In genomic region chr7:127251458-127252379, GRCh38 we compare ENCODE assay signal across 8 cellular contexts. TPM values are rescaled to one million over a fixed set of nuclear protein-coding genes. Genes with fewer than 3 reads are reported as not detected.
DNase-seq lines count a peak whose midpoint lies in the region; ATAC-seq and TF ChIP-seq lines count a peak whose summit lies in the region.

No MANE protein-coding gene starts in this region.

- H3K27ac Mint-ChIP-seq in T-cell: no peak overlapping the region
- no peak overlapping the region for H3K27ac Mint-ChIP-seq in endothelial cell (ENCODE audit: unreplicated experiment)

- H3K27me3 Mint-ChIP-seq in T-cell (peaks cover 68 to 77% of the 10 kb centered on the region in 2 donors), endothelial cell (ENCODE audit: unreplicated experiment) (peaks cover 9% of the 10 kb centered on the region)

- TF ChIP-seq EP300 in neural cell (conservative IDR thresholded peaks at IDR 0.05; ENCODE audit: poor library complexity, severe bottlenecking): no peak

- TF ChIP-seq CTCF in endothelial cell (IDR thresholded peaks at IDR 0.05; ENCODE audit: unreplicated experiment): no peak
- no peak for TF ChIP-seq CTCF in neural cell (IDR thresholded peaks at IDR 0.05; ENCODE audit: poor library complexity, severe bottlenecking)

- H3K36me3 ChIP-seq in neural cell (ENCODE audit: insufficient read depth, low read length): no peaks in the 10 kb centered on the region

- no peak overlapping the region for H3K27ac ChIP-seq in neural cell (ENCODE audit: low read length)

- peak overlapping the region; percentile 100 for H3K4me2 ChIP-seq in neural cell (ENCODE audit: low read length)

- no peak for TF ChIP-seq RAD21 in neural cell (conservative IDR thresholded peaks at IDR 0.05)

- H3F3A ChIP-seq in neural cell (ENCODE audit: insufficient read depth, low read length, poor library complexity, severe bottlenecking): no peaks in the 10 kb centered on the region

- H3K9me2 ChIP-seq in neural cell (ENCODE audit: insufficient read depth, low read length): no peaks in the 10 kb centered on the region

- POLR2A ChIA-PET in T-cell (lab: Charles Lee): no interaction called here

- H3K4me3 ChIP-seq in neural cell (ENCODE audit: low read length): peak overlapping the region; percentile 89

- ATAC-seq in T-cell (replicated peaks in 1 of 4) (peak in 1 of 4 experiments; percentile 14), GM21576 (IDR thresholded peaks at IDR 0.05; ENCODE audit: unreplicated experiment) (no peak)

- DNase-seq in activated effector memory CD4-positive, alpha-beta T cell treated with anti-CD3 and anti-CD28 coated beads, Interleukin-2, amount 50 U/mL, for 16 hours: peak; percentile 64
- DNase-seq in activated effector memory CD4-positive, alpha-beta T cell treated with Interleukin-2 at 50 U/mL for 16 hours: no peak
- DNase-seq in T-cell (peak in 4 of 34 experiments; percentile 2 to 6 (median 4)), endothelial cell (ENCODE audit: low spot score) (peak; percentile 19), kidney glomerular epithelial cell (lab: John Stamatoyannopoulos, UW) (no peak), mucosa of gallbladder (ENCODE audit: low spot score) (no peak)

- H2AFZ ChIP-seq in neural cell (ENCODE audit: low read depth, low read length): peak overlapping the region; percentile 22

- H3K9me3 Mint-ChIP-seq in T-cell (no peaks in the 10 kb centered on the region), endothelial cell (ENCODE audit: unreplicated experiment) (no peaks in the 10 kb centered on the region)

- CTCF ChIA-PET in T-cell (lab: Charles Lee): interaction anchor here in 1 of 2 donors (0.6 kb wide), 1 partner anchor 19 kb away, joined by 3 read pairs; no protein-coding TSS in a partner anchor

- H3K4me3 Mint-ChIP-seq in T-cell: peak overlapping the region; percentile 67 to 85 (median 78)
- H3K4me3 Mint-ChIP-seq in endothelial cell (ENCODE audit: unreplicated experiment): peak overlapping the region; percentile 85

- H3K9me3 ChIP-seq in neural cell (ENCODE audit: low read length): no peaks in the 10 kb centered on the region

- H3K9ac ChIP-seq in neural cell (ENCODE audit: low read length): peak overlapping the region; percentile 51

- H4K20me1 ChIP-seq in neural cell (ENCODE audit: insufficient read depth): no peaks in the 10 kb centered on the region

- H3K36me3 Mint-ChIP-seq in T-cell (no peaks in the 10 kb centered on the region), endothelial cell (ENCODE audit: low read depth, unreplicated experiment) (no peaks in the 10 kb centered on the region)

- H3K4me1 Mint-ChIP-seq in T-cell (peaks cover 23 to 26% (median 25%) of the 10 kb centered on the region in 3 donors), endothelial cell (ENCODE audit: unreplicated experiment) (peaks cover 7% of the 10 kb centered on the region)

- H3K79me2 ChIP-seq in neural cell (replicated peaks; ENCODE audit: insufficient read depth, low read length): no peaks in the 10 kb centered on the region

- H3K27me3 ChIP-seq in neural cell (ENCODE audit: insufficient read depth, low read depth, low read length): peaks cover 42% of the 10 kb centered on the region

TF ChIP-seq in neural cell, 6 proteins besides CTCF, POLR2A, EP300 and RAD21:
- TF ChIP-seq EZH2 (IDR thresholded peaks at IDR 0.05; ENCODE audit: borderline replicate concordance, insufficient read depth, low read length, poor library complexity, severe bottlenecking) (peak; percentile 34), TAF1 (IDR thresholded peaks at IDR 0.05; ENCODE audit: low read depth) (no peak), POLR2AphosphoS5 (IDR thresholded peaks at IDR 0.05) (no peak)

RNA-seq across cellular contexts. Expression of gene GRM8, which starts 1.0 kb away (rescaled TPM):
- total RNA-seq in T-cell: not detected
- 1.5 TPM for total RNA-seq in endothelial cell (ENCODE audit: unreplicated experiment)
- 1.5 TPM in 2 replicates for polyA plus RNA-seq in neural cell
- 5.6 and 6.6 TPM in 2 replicates for polyA minus RNA-seq in neural cell
- total RNA-seq in mucosa of gallbladder: 8.0 TPM

Comparison
In these comparisons a context has a peak if more than half of its experiments do, and no peak if none do; other contexts are left out.
1. DNase-seq: peak in activated effector memory CD4-positive, alpha-beta T cell treated with anti-CD3 and anti-CD28 coated beads, Interleukin-2, amount 50 U/mL, for 16 hours (single experiment) and endothelial cell (single experiment); none in activated effector memory CD4-positive, alpha-beta T cell treated with Interleukin-2 at 50 U/mL for 16 hours (single experiment), kidney glomerular epithelial cell (single experiment) and mucosa of gallbladder (single experiment).